Comparison of ENCODE assay signal across 9 cellular contexts in the genomic region with DNA sequence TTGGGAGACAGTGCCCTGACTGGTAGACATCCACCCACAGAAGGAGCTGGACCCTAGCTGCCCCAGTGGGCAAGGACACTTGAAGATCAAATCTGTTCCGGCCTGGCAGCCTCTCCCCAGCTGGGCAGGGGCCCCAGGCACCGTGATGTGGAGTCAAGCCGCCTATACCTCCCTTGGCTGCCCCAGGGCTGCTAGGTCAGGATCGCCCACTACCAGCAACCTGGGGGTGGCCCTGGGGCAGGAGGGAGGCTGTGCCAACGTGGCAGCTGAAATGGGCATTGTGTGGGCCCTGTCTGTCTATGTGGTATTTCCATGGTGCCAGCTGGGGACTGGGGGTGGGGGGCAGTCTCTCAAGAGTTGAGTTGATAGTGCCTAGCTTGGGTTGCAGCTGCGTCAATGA. TPM values are rescaled to one million over a fixed set of nuclear protein-coding genes. Genes with fewer than 3 reads are reported as not detected.
DNase-seq lines count a peak whose midpoint lies in the region; ATAC-seq and TF ChIP-seq lines count a peak whose summit lies in the region.
"Had no signal": no experiment of that assay in that cellular context is flagged by ENCODE, and none has a peak within 500 bp of the region (broad histone marks: within the 10 kb centered on the region; RNA-seq: fewer than 3 reads in every experiment).

No MANE protein-coding gene starts in this region.

- H3K4me3 Mint-ChIP-seq in naive B cell = peak overlapping the region; percentile 84 to 100 (median 99)

- no peaks in the 10 kb centered on the region for H3K9me2 ChIP-seq in Loucy (replicated peaks; ENCODE audit: low read depth, low read length)

- peaks cover 0 to 10% of the 10 kb centered on the region in 2 donors for H3K36me3 Mint-ChIP-seq in naive B cell

- no peaks in the 10 kb centered on the region for H3K9me3 Mint-ChIP-seq in naive B cell

- no peak overlapping the region for H2AFZ ChIP-seq in Loucy (ENCODE audit: low read length)

- no peak for DNase-seq in effector memory CD4-positive, alpha-beta T cell
- DNase-seq in naive B cell (no peak), EL (no peak), KBM-7 (no peak), NCI-H1417 treated with DMSO at 0.1 percent for 48 hours (lab: John Stamatoyannopoulos, UW) (no peak)
- no peak for DNase-seq in activated CD8-positive, alpha-beta memory T cell treated with anti-CD3 and anti-CD28 coated beads, Interleukin-2, amount 50 U/mL, for 48 hours
- DNase-seq: NCI-H1092 had no signal

- in situ Hi-C loops in KBM-7 (cut with MboI; ENCODE audit: low pct_unique_long_range_greater_than_20kb, low sequenced_read_pairs) = no loop called here

- H3K4me1 ChIP-seq in Loucy (ENCODE audit: insufficient read depth, low read length, poor library complexity, severe bottlenecking) = peaks cover 23% of the 10 kb centered on the region
- H3K4me1 ChIP-seq in effector memory CD4-positive, alpha-beta T cell (ENCODE audit: control insufficient read depth, insufficient read depth, low read length, poor library complexity, severe bottlenecking) = peaks cover 14% of the 10 kb centered on the region

- no peaks in the 10 kb centered on the region for H3K36me3 ChIP-seq in Loucy (ENCODE audit: insufficient read depth, low read length)
- peaks cover 15% of the 10 kb centered on the region for H3K36me3 ChIP-seq in effector memory CD4-positive, alpha-beta T cell (ENCODE audit: control insufficient read depth, insufficient read depth, low read length)

- peak overlapping the region in 3 of 6 donors; percentile 54 to 92 (median 86) for H3K27ac Mint-ChIP-seq in naive B cell

- no peak for TF ChIP-seq CTCF in 22Rv1 (IDR thresholded peaks at IDR 0.05)
- no peak for TF ChIP-seq CTCF in Loucy (conservative IDR thresholded peaks at IDR 0.05; ENCODE audit: low read length)

- peaks cover 34 to 45% (median 39%) of the 10 kb centered on the region in 3 donors for H3K4me1 Mint-ChIP-seq in naive B cell

- H3K4me3 ChIP-seq in Loucy (ENCODE audit: low read length, poor library complexity, severe bottlenecking) = peak overlapping the region; percentile 83
- peak overlapping the region; percentile 82 for H3K4me3 ChIP-seq in effector memory CD4-positive, alpha-beta T cell (ENCODE audit: insufficient read depth, low read depth, low read length, poor library complexity, severe bottlenecking)

- ATAC-seq in naive B cell (ENCODE audit: low read depth in 2 of 2) = no peak

- H4K20me1 ChIP-seq in Loucy (ENCODE audit: insufficient read depth, low read length, poor library complexity, severe bottlenecking) = no peaks in the 10 kb centered on the region

- H3K79me2 ChIP-seq in Loucy (ENCODE audit: insufficient read depth, low read length) = peaks cover 12% of the 10 kb centered on the region; the same call in 1 of the 2 replicates

- H3K4me2 ChIP-seq in Loucy (ENCODE audit: low read depth, low read length, poor library complexity, severe bottlenecking) = peak overlapping the region; percentile 69

- peak overlapping the region; percentile 82 for H3K9ac ChIP-seq in Loucy (ENCODE audit: low read depth, low read length, poor library complexity, severe bottlenecking)

- H3K27ac ChIP-seq in 22Rv1 = 0 out of 2 replicates have a peak overlapping the region, but pooled peaks have one; percentile 81
- peak overlapping the region; percentile 72 for H3K27ac ChIP-seq in effector memory CD4-positive, alpha-beta T cell (ENCODE audit: insufficient read depth, low read length, poor library complexity, severe bottlenecking)

- H3K27me3 Mint-ChIP-seq in naive B cell = peaks cover 0 to 4% (median 0%) of the 10 kb centered on the region in 3 donors

- H3K9me3 ChIP-seq in Loucy (ENCODE audit: insufficient read depth, low read depth, low read length) = no peaks in the 10 kb centered on the region
- no peaks in the 10 kb centered on the region for H3K9me3 ChIP-seq in effector memory CD4-positive, alpha-beta T cell (ENCODE audit: control insufficient read depth, low read length)

- no peaks in the 10 kb centered on the region for H3F3A ChIP-seq in Loucy (ENCODE audit: low read depth)

- no peaks in the 10 kb centered on the region for H3K27me3 ChIP-seq in Loucy (ENCODE audit: insufficient read depth, low read length, poor library complexity, severe bottlenecking)
- H3K27me3 ChIP-seq in effector memory CD4-positive, alpha-beta T cell (replicated peaks; ENCODE audit: control insufficient read depth, insufficient read depth, low read length, poor library complexity, severe bottlenecking) = no peaks in the 10 kb centered on the region

RNA-seq across cellular contexts. Expression of a gene that starts 0.9 kb away (rescaled TPM):
- 10 to 100 TPM; 33.4 to 49.6 (median 40.3) TPM for polyA plus RNA-seq in naive B cell (ENCODE audit: low read depth in 6 of 6)

RNA-seq across cellular contexts. Expression of a gene that starts 33.9 kb away (rescaled TPM):
- polyA plus RNA-seq in naive B cell (ENCODE audit: low read depth in 6 of 6) = under 1 TPM in 2 of 6 donors, not detected in 4; 0.11 to 0.31 TPM

RNA-seq across cellular contexts. Expression of a gene that starts 40.2 kb away (rescaled TPM):
- polyA plus RNA-seq in naive B cell (ENCODE audit: low read depth in 6 of 6) = 1 to 10 TPM in 1 of 6 donors, under 1 TPM in 4, not detected in 1; 0.29 to 1.4 (median 0.62) TPM

RNA-seq across cellular contexts. Expression of a gene that starts 54.4 kb away (rescaled TPM):
- 1 to 10 TPM in 5 of 6 donors, under 1 TPM in 1; 0.55 to 3.5 (median 2.3) TPM for polyA plus RNA-seq in naive B cell (ENCODE audit: low read depth in 6 of 6)
